27 cellular contexts compared by ENCODE assay signal in the genomic region with DNA sequence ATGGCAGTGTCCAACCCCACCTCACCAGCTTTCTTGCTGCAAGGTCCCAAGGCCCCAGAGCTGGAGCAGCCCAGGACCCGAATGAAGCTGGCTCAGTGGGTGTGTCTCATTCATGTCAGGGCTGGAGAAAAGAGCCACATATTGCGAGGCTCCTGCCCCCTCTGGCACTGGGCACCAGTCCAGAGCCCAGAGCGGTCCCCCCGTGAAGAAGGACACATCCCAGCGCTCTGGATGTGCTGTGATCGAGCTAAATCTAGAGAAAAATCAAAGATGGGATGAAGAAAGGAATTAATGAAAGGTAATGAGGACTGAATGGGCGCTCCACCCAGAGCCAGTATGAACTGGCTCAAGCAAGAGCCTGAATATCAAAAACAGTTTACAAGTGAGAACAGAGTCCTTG. TPM values are rescaled to one million over a fixed set of nuclear protein-coding genes. Genes with fewer than 3 reads are reported as not detected.
A peak's percentile ranks its signal among the peaks of the same experiment; 100 is the strongest.
DNase-seq lines count a peak whose midpoint lies in the region; ATAC-seq, FAIRE-seq and TF ChIP-seq lines count a peak whose summit lies in the region.
"Had no signal": no experiment of that assay in that cellular context is flagged by ENCODE, and none has a peak within 500 bp of the region (broad histone marks: within the 10 kb centered on the region; RNA-seq: fewer than 3 reads in every experiment).

No MANE protein-coding gene starts in this region.

- H3K36me3 ChIP-seq in K562 (ENCODE audit: control insufficient read depth, insufficient read depth, low read length) (peaks cover 75% of the 10 kb centered on the region), lower lobe of right lung (peaks cover 99% of the 10 kb centered on the region)

- DNase-seq in RWPE1 (ENCODE audit: low spot score) (no peak), K562 (ENCODE audit: extremely low read depth in 1 of 4, low spot score in 3 of 4) (no peak), lower lobe of right lung (peak; percentile 16), posterior vena cava (ENCODE audit: low spot score) (peak; percentile 62), left cardiac atrium (no peak)
- DNase-seq: 8988T; ACHN; AML-193; BE2C; CD4-positive, alpha-beta T cell; CD8-positive, alpha-beta memory T cell; DMS 273 treated with DMSO at 0.1 percent for 48 hours; DMS79; GF-D8; GOT3; HFFc6 had no signal

- intact Hi-C loops in K562 (cut with micrococcal nuclease) = no loop called here
- intact Hi-C loops in lower lobe of right lung (cut with DNase I) = no loop called here
- intact Hi-C loops in posterior vena cava (cut with DNase I) = no loop called here
- intact Hi-C loops in left cardiac atrium (cut with DNase I) = no loop called here

- H3K27me3 ChIP-seq in K562 (ENCODE audit: control insufficient read depth in 2 of 2, insufficient read depth in 2 of 2, low read length in 2 of 2) (no peaks in the 10 kb centered on the region), lower lobe of right lung (ENCODE audit: low read depth) (no peaks in the 10 kb centered on the region)
- H3K27me3 ChIP-seq: BE2C; BLaER1 treated with 17β-estradiol and CSF1 and Interleukin-3, amounts not matched to agents 10 nM and 100 nM had no signal

- no peaks in the 10 kb centered on the region for H3K9me3 ChIP-seq in K562 (replicated peaks; ENCODE audit: control insufficient read depth, insufficient read depth, low read depth, low read length)
- no peaks in the 10 kb centered on the region for H3K9me3 ChIP-seq in lower lobe of right lung
- H3K9me3 ChIP-seq: A549; BE2C; BLaER1 treated with 17β-estradiol and CSF1 and Interleukin-3, amounts not matched to agents 10 nM and 100 nM; HAP-1 had no signal

- in situ Hi-C loops in K562 (cut with MboI) = no loop called here

- TF ChIP-seq EP300 in K562 (IDR thresholded peaks at IDR 0.05; ENCODE audit: low read length) = no peak

- H3K4me2 ChIP-seq in K562 (ENCODE audit: insufficient read depth, low read length) = no peak overlapping the region
- H3K4me2 ChIP-seq: A549; BLaER1 treated with 17β-estradiol and CSF1 and Interleukin-3, amounts not matched to agents 10 nM and 100 nM had no signal

- TF ChIP-seq RAD21 in K562 (CRISPR knock-in tag; conservative IDR thresholded peaks at IDR 0.05 in 1 of 2, IDR thresholded peaks at IDR 0.05 in 1 of 2) = no peak

- no peak overlapping the region for H2AFZ ChIP-seq in K562 (ENCODE audit: low read depth, low read length)

- CTCF ChIA-PET in RWPE1 (lab: Yijun Ruan, JAX) (interaction anchor here (0.5 kb wide), 1 partner anchor 758 kb away, joined by 3 read pairs; no protein-coding TSS in a partner anchor), K562 (lab: Yijun Ruan, JAX; ENCODE audit: low intra/inter-chr PET ratio) (no interaction called here)

- TF ChIP-seq CTCF in RWPE1 (conservative IDR thresholded peaks at IDR 0.05; ENCODE audit: low read depth) = no peak
- no peak for TF ChIP-seq CTCF in K562 (IDR thresholded peaks at IDR 0.05 in 2 of 3, conservative IDR thresholded peaks at IDR 0.05 in 1 of 3; ENCODE audit: insufficient read depth in 2 of 3, low read depth in 1 of 3, low read length in 3 of 3)
- TF ChIP-seq CTCF in lower lobe of right lung (IDR thresholded peaks at IDR 0.05) = no peak

- no peak for FAIRE-seq in K562 (lab: Jason Lieb, UNC)
- FAIRE-seq: A549, D721Med, GM12891, GM18507, H54 had no signal

- H3K79me2 ChIP-seq in K562 (ENCODE audit: control insufficient read depth, insufficient read depth, low read length) = no peaks in the 10 kb centered on the region

- H3K9me1 ChIP-seq in K562 (ENCODE audit: control insufficient read depth, insufficient read depth, low read length) = no peaks in the 10 kb centered on the region

- H3K27ac ChIP-seq in RWPE1 = 0 out of 2 replicates have a peak overlapping the region, but pooled peaks have one; percentile 6
- H3K27ac ChIP-seq in K562 (ENCODE audit: extremely low read depth, low read depth, low read length) = no peak overlapping the region
- H3K27ac ChIP-seq in lower lobe of right lung = no peak overlapping the region
- H3K27ac ChIP-seq: A549; BLaER1 treated with 17β-estradiol and CSF1 and Interleukin-3, amounts not matched to agents 10 nM and 100 nM had no signal

- H3K9ac ChIP-seq in K562 (ENCODE audit: insufficient read depth in 1 of 2, low read depth in 2 of 2, low read length in 2 of 2) = 0 out of 4 replicates have a peak overlapping the region, but pooled peaks of 1 of the 2 experiments have one; percentile 4
- H3K9ac ChIP-seq: BLaER1 treated with 17β-estradiol and CSF1 and Interleukin-3, amounts not matched to agents 10 nM and 100 nM had no signal

- no TSS peak for BruUV-seq in K562 (replicated peaks; lab: Mats Ljungman, UMichigan)

- POLR2A ChIA-PET in RWPE1 (lab: Yijun Ruan, JAX; ENCODE audit: low non-redundant PET) (no interaction called here), K562 (lab: Yijun Ruan, JAX) (interaction anchor here (1.1 to 3.1 kb wide), 4 partner anchors 9 to 21 kb away, joined by 4 to 14 read pairs (median 4); a partner anchor contains a TSS)

- H4K20me1 ChIP-seq in K562 (replicated peaks; ENCODE audit: control insufficient read depth, insufficient read depth, low read length) = no peaks in the 10 kb centered on the region

- ATAC-seq in K562 = no peak
- ATAC-seq in lower lobe of right lung = no peak
- ATAC-seq in GM18868 (IDR thresholded peaks at IDR 0.05; ENCODE audit: unreplicated experiment) = no peak
- no peak for ATAC-seq in left cardiac atrium
- no peak for ATAC-seq in SK-N-SH treated with all-trans-retinoic acid at 6 μM for 48 hours
- no peak for ATAC-seq in HG03139 (IDR thresholded peaks at IDR 0.05; ENCODE audit: unreplicated experiment)

- H3K4me3 ChIP-seq in K562 (no peak overlapping the region), lower lobe of right lung (no peak overlapping the region)
- H3K4me3 ChIP-seq: A549; BLaER1 treated with 17β-estradiol and CSF1 and Interleukin-3, amounts not matched to agents 10 nM and 100 nM; HAP-1 had no signal

- H3K4me1 ChIP-seq in K562 (replicated peaks in 1 of 2; ENCODE audit: control insufficient read depth in 2 of 2, insufficient read depth in 2 of 2, low read length in 2 of 2) (no peaks in the 10 kb centered on the region), lower lobe of right lung (no peaks in the 10 kb centered on the region)
- H3K4me1 ChIP-seq: A549; BE2C; BLaER1 treated with 17β-estradiol and CSF1 and Interleukin-3, amounts not matched to agents 10 nM and 100 nM; HAP-1 had no signal

- 95% methylated on average over 7 of the region's 7 CpGs for WGBS in K562 (ENCODE audit: insufficient coverage, low coverage, missing lambda C conversion rate)

- TF ChIP-seq POLR2A in K562 (conservative IDR thresholded peaks at IDR 0.05) = no peak

RNA-seq across cellular contexts. Expression of a gene that starts 13.3 kb away (rescaled TPM):
- 288 and 498 TPM in 2 replicates for total RNA-seq in K562 (2011; cell fraction: chromatin; rRNA removed; ENCODE audit: low replicate concordance)
- 229 and 251 TPM in 2 replicates for total RNA-seq in K562 (2011; cell fraction: nucleolus; rRNA removed)
- total RNA-seq in K562 (2011; cell fraction: nucleoplasm; rRNA removed) = 296 and 427 TPM in 2 replicates
- total RNA-seq in K562 (2014; rRNA removed) = 54.7 and 74.5 TPM in 2 replicates
- total RNA-seq in K562 (2014; rRNA removed; fragmentation: Illumina TruSeq; extraction: Trizol) = 60.4 and 69.2 TPM in 2 replicates
- total RNA-seq in K562 (2015; rRNA removed; fragmentation: Illumina TruSeq; extraction: Trizol) = 70.2 and 70.9 TPM in 2 replicates
- total RNA-seq in K562 (2021) = 66.8 and 71.2 TPM in 2 replicates
- polyA plus RNA-seq in K562 (2011; rRNA removed) = 140 and 144 TPM in 2 replicates
- polyA plus RNA-seq in K562 (2011; cell fraction: cytosol; rRNA removed) = 190 and 249 TPM in 2 replicates
- 280 and 330 TPM in 2 replicates for polyA plus RNA-seq in K562 (2011; cell fraction: nucleus; rRNA removed)
- polyA plus RNA-seq in K562 (2012) = 99.4 and 107 TPM in 2 replicates
- 107 and 134 TPM in 2 replicates for polyA plus RNA-seq in K562 (2014; fragmentation: Illumina TruSeq; extraction: Trizol)
- polyA plus RNA-seq in K562 (2014; fragmentation: Nextera tagmentation; extraction: Ambion mirVana) = 10 to 100 TPM; 69.8 to 81.8 TPM
- 65.3 and 67.2 TPM in 2 replicates for polyA plus RNA-seq in K562 (2014; rRNA removed)
- 141 and 162 TPM in 2 replicates for polyA minus RNA-seq in K562 (2011; rRNA and poly(A)+ RNA removed)
- polyA minus RNA-seq in K562 (2011; cell fraction: cytosol; rRNA and poly(A)+ RNA removed) = 56.1 and 78.0 TPM in 2 replicates
- 58.2 and 79.0 TPM in 2 replicates for polyA minus RNA-seq in K562 (2011; cell fraction: nucleus; rRNA and poly(A)+ RNA removed)
- total RNA-seq in lower lobe of right lung = 79.2 TPM
- total RNA-seq in posterior vena cava = 10 to 100 TPM; 59.3 to 69.0 TPM
- total RNA-seq in left cardiac atrium = 10 to 100 TPM; 52.7 to 60.9 TPM

RNA-seq across cellular contexts. Expression of a gene that starts 20.4 kb away (rescaled TPM):
- total RNA-seq in K562 (2011; cell fraction: chromatin; rRNA removed; ENCODE audit: low replicate concordance) = 217 and 308 TPM in 2 replicates
- 145 and 163 TPM in 2 replicates for total RNA-seq in K562 (2011; cell fraction: nucleolus; rRNA removed)
- 162 and 165 TPM in 2 replicates for total RNA-seq in K562 (2011; cell fraction: nucleoplasm; rRNA removed)
- total RNA-seq in K562 (2014; rRNA removed) (38.6 and 64.7 TPM in 2 replicates), K562 (2014; rRNA removed; fragmentation: Illumina TruSeq; extraction: Trizol) (49.2 and 51.3 TPM in 2 replicates), K562 (2015; rRNA removed; fragmentation: Illumina TruSeq; extraction: Trizol) (53.0 and 57.9 TPM in 2 replicates), K562 (2021) (70.0 and 85.2 TPM in 2 replicates), lower lobe of right lung (56.4 TPM), posterior vena cava (10 to 100 TPM; 36.9 to 41.3 TPM), left cardiac atrium (10 to 100 TPM; 17.7 to 29.1 TPM)
- polyA plus RNA-seq in K562 (2011; rRNA removed) (96.6 and 116 TPM in 2 replicates), K562 (2014; fragmentation: Illumina TruSeq; extraction: Trizol) (84.4 and 96.8 TPM in 2 replicates), K562 (2014; fragmentation: Nextera tagmentation; extraction: Ambion mirVana) (10 to 100 TPM; 35.5 to 40.2 TPM), K562 (2014; rRNA removed) (62.4 and 65.8 TPM in 2 replicates)
- polyA plus RNA-seq in K562 (2011; cell fraction: cytosol; rRNA removed) = 91.3 and 92.7 TPM in 2 replicates
- polyA plus RNA-seq in K562 (2011; cell fraction: nucleus; rRNA removed) = 240 and 356 TPM in 2 replicates
- polyA plus RNA-seq in K562 (2012) = 61.2 and 64.8 TPM in 2 replicates
- 62.6 and 74.7 TPM in 2 replicates for polyA minus RNA-seq in K562 (2011; rRNA and poly(A)+ RNA removed)
- 33.3 and 43.0 TPM in 2 replicates for polyA minus RNA-seq in K562 (2011; cell fraction: cytosol; rRNA and poly(A)+ RNA removed)
- 40.9 and 68.3 TPM in 2 replicates for polyA minus RNA-seq in K562 (2011; cell fraction: nucleus; rRNA and poly(A)+ RNA removed)

RNA-seq across cellular contexts. Expression of a gene that starts 27.9 kb away (rescaled TPM):
- 2.2 and 3.1 TPM in 2 replicates for total RNA-seq in K562 (2011; cell fraction: chromatin; rRNA removed; ENCODE audit: low replicate concordance)
- 5.2 and 5.7 TPM in 2 replicates for total RNA-seq in K562 (2011; cell fraction: nucleolus; rRNA removed)
- 1.5 and 2.2 TPM in 2 replicates for total RNA-seq in K562 (2011; cell fraction: nucleoplasm; rRNA removed)
- 2.7 and 2.8 TPM in 2 replicates for total RNA-seq in K562 (2014; rRNA removed)
- 0.25 TPM in 1 of 2 replicates, not detected in the other for total RNA-seq in K562 (2014; rRNA removed; fragmentation: Illumina TruSeq; extraction: Trizol)
- 0.64 and 0.65 TPM in 2 replicates for total RNA-seq in K562 (2015; rRNA removed; fragmentation: Illumina TruSeq; extraction: Trizol)
- 2.2 and 2.6 TPM in 2 replicates for total RNA-seq in K562 (2021)
- polyA plus RNA-seq in K562 (2011; rRNA removed) = 0.43 and 0.53 TPM in 2 replicates
- 0.53 and 3.9 TPM in 2 replicates for polyA plus RNA-seq in K562 (2011; cell fraction: cytosol; rRNA removed)
- polyA plus RNA-seq in K562 (2011; cell fraction: nucleus; rRNA removed) = 3.2 and 7.5 TPM in 2 replicates
- 1.1 and 5.5 TPM in 2 replicates for polyA plus RNA-seq in K562 (2012)
- 0.30 and 0.39 TPM in 2 replicates for polyA plus RNA-seq in K562 (2014; fragmentation: Illumina TruSeq; extraction: Trizol)
- polyA plus RNA-seq in K562 (2014; fragmentation: Nextera tagmentation; extraction: Ambion mirVana) = under 1 TPM; 0.10 to 0.28 TPM
- 0.96 and 1.5 TPM in 2 replicates for polyA plus RNA-seq in K562 (2014; rRNA removed)
- polyA minus RNA-seq in K562 (2011; rRNA and poly(A)+ RNA removed) = not detected in 2 replicates
- polyA minus RNA-seq in K562 (2011; cell fraction: cytosol; rRNA and poly(A)+ RNA removed) = 1.1 TPM in 1 of 2 replicates, not detected in the other
- 0.89 and 1.8 TPM in 2 replicates for polyA minus RNA-seq in K562 (2011; cell fraction: nucleus; rRNA and poly(A)+ RNA removed)
- total RNA-seq in lower lobe of right lung = 4.0 TPM
- 1 to 10 TPM in 1 of 2 donors, under 1 TPM in 1; 0.95 to 1.2 TPM for total RNA-seq in posterior vena cava
- 1 to 10 TPM; 1.2 to 1.6 TPM for total RNA-seq in left cardiac atrium
- total RNA-seq: G401 had no signal

RNA-seq across cellular contexts. Expression of a gene that starts 34.0 kb away (rescaled TPM):
- total RNA-seq in K562 (2011; cell fraction: chromatin; rRNA removed; ENCODE audit: low replicate concordance) = 108 and 141 TPM in 2 replicates
- 58.2 and 64.9 TPM in 2 replicates for total RNA-seq in K562 (2011; cell fraction: nucleolus; rRNA removed)
- 81.0 and 82.5 TPM in 2 replicates for total RNA-seq in K562 (2011; cell fraction: nucleoplasm; rRNA removed)
- total RNA-seq in K562 (2014; rRNA removed) (63.6 and 66.0 TPM in 2 replicates), K562 (2014; rRNA removed; fragmentation: Illumina TruSeq; extraction: Trizol) (43.3 and 45.4 TPM in 2 replicates), K562 (2015; rRNA removed; fragmentation: Illumina TruSeq; extraction: Trizol) (45.3 and 46.8 TPM in 2 replicates), K562 (2021) (57.0 and 66.6 TPM in 2 replicates), lower lobe of right lung (32.9 TPM), posterior vena cava (10 to 100 TPM; 30.1 to 36.2 TPM), left cardiac atrium (10 to 100 TPM; 32.1 to 40.0 TPM)
- polyA plus RNA-seq in K562 (2011; rRNA removed) (53.1 and 64.8 TPM in 2 replicates), K562 (2014; fragmentation: Illumina TruSeq; extraction: Trizol) (68.0 and 80.3 TPM in 2 replicates), K562 (2014; fragmentation: Nextera tagmentation; extraction: Ambion mirVana) (10 to 100 TPM; 29.7 to 48.6 TPM), K562 (2014; rRNA removed) (58.9 and 60.8 TPM in 2 replicates)
- polyA plus RNA-seq in K562 (2011; cell fraction: cytosol; rRNA removed) = 57.9 and 64.5 TPM in 2 replicates
- polyA plus RNA-seq in K562 (2011; cell fraction: nucleus; rRNA removed) = 175 and 198 TPM in 2 replicates
- 64.3 and 82.9 TPM in 2 replicates for polyA plus RNA-seq in K562 (2012)
- polyA minus RNA-seq in K562 (2011; rRNA and poly(A)+ RNA removed) = 68.8 and 94.7 TPM in 2 replicates
- 19.7 and 35.4 TPM in 2 replicates for polyA minus RNA-seq in K562 (2011; cell fraction: cytosol; rRNA and poly(A)+ RNA removed)
- 24.2 and 39.8 TPM in 2 replicates for polyA minus RNA-seq in K562 (2011; cell fraction: nucleus; rRNA and poly(A)+ RNA removed)

RNA-seq across cellular contexts. Expression of a gene that starts 34.2 kb away (rescaled TPM):
- total RNA-seq in K562 (2011; cell fraction: chromatin; rRNA removed; ENCODE audit: low replicate concordance) = 127 and 249 TPM in 2 replicates
- total RNA-seq in K562 (2011; cell fraction: nucleolus; rRNA removed) = 127 and 149 TPM in 2 replicates
- 132 and 134 TPM in 2 replicates for total RNA-seq in K562 (2011; cell fraction: nucleoplasm; rRNA removed)
- 61.7 and 80.4 TPM in 2 replicates for total RNA-seq in K562 (2014; rRNA removed)
- total RNA-seq in K562 (2014; rRNA removed; fragmentation: Illumina TruSeq; extraction: Trizol) = 44.1 and 45.3 TPM in 2 replicates
- 53.2 and 54.6 TPM in 2 replicates for total RNA-seq in K562 (2015; rRNA removed; fragmentation: Illumina TruSeq; extraction: Trizol)
- total RNA-seq in K562 (2021) = 72.5 and 75.7 TPM in 2 replicates
- polyA plus RNA-seq in K562 (2011; rRNA removed) = 45.8 and 57.3 TPM in 2 replicates
- polyA plus RNA-seq in K562 (2011; cell fraction: cytosol; rRNA removed) = 65.9 and 86.7 TPM in 2 replicates
- polyA plus RNA-seq in K562 (2011; cell fraction: nucleus; rRNA removed) = 129 and 142 TPM in 2 replicates
- polyA plus RNA-seq in K562 (2012) = 64.3 and 80.0 TPM in 2 replicates
- polyA plus RNA-seq in K562 (2014; fragmentation: Illumina TruSeq; extraction: Trizol) = 44.2 and 57.6 TPM in 2 replicates
- 1 to 10 TPM; 3.0 to 7.5 TPM for polyA plus RNA-seq in K562 (2014; fragmentation: Nextera tagmentation; extraction: Ambion mirVana)
- polyA plus RNA-seq in K562 (2014; rRNA removed) = 58.7 and 60.2 TPM in 2 replicates
- polyA minus RNA-seq in K562 (2011; rRNA and poly(A)+ RNA removed) = 62.0 and 62.2 TPM in 2 replicates
- 33.1 and 37.9 TPM in 2 replicates for polyA minus RNA-seq in K562 (2011; cell fraction: cytosol; rRNA and poly(A)+ RNA removed)
- 67.2 and 89.5 TPM in 2 replicates for polyA minus RNA-seq in K562 (2011; cell fraction: nucleus; rRNA and poly(A)+ RNA removed)
- total RNA-seq in lower lobe of right lung = 107 TPM
- 10 to 100 TPM; 76.4 to 85.3 TPM for total RNA-seq in posterior vena cava
- total RNA-seq in left cardiac atrium = 10 to 100 TPM; 61.4 to 74.3 TPM

Comparison
In these comparisons a context has a peak if more than half of its experiments do, and no peak if none do; other contexts are left out.
1. DNase-seq: peak in lower lobe of right lung (single experiment) and posterior vena cava (single experiment); none in RWPE1 (single experiment), K562 (0 of 4) and left cardiac atrium (single experiment).